8 cellular contexts compared by ENCODE assay signal in genomic region chr2:152025678-152026287, GRCh38.
DNase-seq lines count a peak whose midpoint lies in the region; ATAC-seq, FAIRE-seq and TF ChIP-seq lines count a peak whose summit lies in the region.

No MANE protein-coding gene starts in this region.

- H3K36me3 Mint-ChIP-seq in activated CD8-positive, alpha-beta memory T cell treated with anti-CD3 and anti-CD28 coated beads, Interleukin-2, amount 10 ng/mL, durations not matched to agents 7 days and 5 days: no peaks in the 10 kb centered on the region

- peak; percentile 94 for ATAC-seq in GM21390 (IDR thresholded peaks at IDR 0.05; ENCODE audit: unreplicated experiment)
- peak; percentile 98 for ATAC-seq in activated CD8-positive, alpha-beta memory T cell treated with anti-CD3 and anti-CD28 coated beads, Interleukin-2, amount 10 ng/mL, durations not matched to agents 7 days and 5 days
- peak; percentile 99 for ATAC-seq in mucosa of descending colon

- peak; percentile 78 for FAIRE-seq in endometrium (lab: Jason Lieb, UNC)

- peak; percentile 81 for DNase-seq in D341Med (ENCODE audit: low spot score)
- peak; percentile 80 for DNase-seq in HT1080 (ENCODE audit: low read depth)
- peak; percentile 88 for DNase-seq in NOMO-1 treated with DMSO at 0.1 percent for 48 hours (lab: John Stamatoyannopoulos, UW; ENCODE audit: unreplicated experiment)
- peak; percentile 86 for DNase-seq in activated CD8-positive, alpha-beta memory T cell treated with anti-CD3 and anti-CD28 coated beads, Interleukin-2, amount 10 ng/mL, durations not matched to agents 7 days and 5 days
- peak; percentile 80 to 92 (median 86) for DNase-seq in mucosa of descending colon
- DNase-seq in stimulated activated CD8-positive, alpha-beta memory T cell treated with anti-CD3 and anti-CD28 coated beads, Interleukin-4, amount 100 ng/mL, for 4 hours (ENCODE audit: low read depth in 2 of 2, low spot score in 1 of 2): peak; percentile 41 to 63

- no peaks in the 10 kb centered on the region for H3K36me3 ChIP-seq in mucosa of descending colon (ENCODE audit: low read depth)

- TF ChIP-seq CTCF in mucosa of descending colon (IDR thresholded peaks at IDR 0.05): peak; percentile 80

- H3K4me3 ChIP-seq in mucosa of descending colon: no peak overlapping the region

- intact Hi-C loops in mucosa of descending colon (cut with DNase I, micrococcal nuclease): no loop called here

- peak overlapping the region; percentile 72 for H3K4me3 Mint-ChIP-seq in activated CD8-positive, alpha-beta memory T cell treated with anti-CD3 and anti-CD28 coated beads, Interleukin-2, amount 10 ng/mL, durations not matched to agents 7 days and 5 days

- H3K4me1 ChIP-seq in mucosa of descending colon (ENCODE audit: low read depth): no peaks in the 10 kb centered on the region

- no peaks in the 10 kb centered on the region for H3K9me3 Mint-ChIP-seq in activated CD8-positive, alpha-beta memory T cell treated with anti-CD3 and anti-CD28 coated beads, Interleukin-2, amount 10 ng/mL, durations not matched to agents 7 days and 5 days (ENCODE audit: low read depth)

- peak overlapping the region; percentile 69 for H3K27ac Mint-ChIP-seq in activated CD8-positive, alpha-beta memory T cell treated with anti-CD3 and anti-CD28 coated beads, Interleukin-2, amount 10 ng/mL, durations not matched to agents 7 days and 5 days

- H3K27me3 Mint-ChIP-seq in activated CD8-positive, alpha-beta memory T cell treated with anti-CD3 and anti-CD28 coated beads, Interleukin-2, amount 10 ng/mL, durations not matched to agents 7 days and 5 days: peaks cover 19% of the 10 kb centered on the region

- H3K9me3 ChIP-seq in mucosa of descending colon: no peaks in the 10 kb centered on the region

- H3K4me1 Mint-ChIP-seq in activated CD8-positive, alpha-beta memory T cell treated with anti-CD3 and anti-CD28 coated beads, Interleukin-2, amount 10 ng/mL, durations not matched to agents 7 days and 5 days: peaks cover 5% of the 10 kb centered on the region

- CTCF ChIA-PET in activated CD8-positive, alpha-beta memory T cell treated with anti-CD3 and anti-CD28 coated beads, Interleukin-2, amount 10 ng/mL, durations not matched to agents 7 days and 5 days (lab: Charles Lee): interaction anchor here (0.6 to 4.1 kb wide), 45 partner anchors 8 to 756 kb away, joined by 3 to 36 read pairs (median 4); no protein-coding TSS in a partner anchor
